In genomic region chr18:13606589-13607254, GRCh38 we compare ENCODE assay signal across 29 cellular contexts.
DNase-seq lines count a peak whose midpoint lies in the region; ATAC-seq, FAIRE-seq and TF ChIP-seq lines count a peak whose summit lies in the region.
"Had no signal": no experiment of that assay in that cellular context is flagged by ENCODE, and none has a peak within 500 bp of the region (broad histone marks: within the 10 kb centered on the region; RNA-seq: fewer than 3 reads in every experiment).

No MANE protein-coding gene starts in this region.

- H2AFZ ChIP-seq in KMS-11 (ENCODE audit: low read depth) = no peak overlapping the region
- H2AFZ ChIP-seq: GM23248 had no signal

- peak overlapping the region; percentile 40 for H3K27ac Mint-ChIP-seq in activated CD8-positive, alpha-beta memory T cell treated with anti-CD3 and anti-CD28 coated beads, Interleukin-2, amount 10 ng/mL, durations not matched to agents 7 days and 5 days
- H3K27ac Mint-ChIP-seq: type B pancreatic cell had no signal

- H3K4me1 Mint-ChIP-seq in activated CD8-positive, alpha-beta memory T cell treated with anti-CD3 and anti-CD28 coated beads, Interleukin-2, amount 10 ng/mL, durations not matched to agents 7 days and 5 days = peaks cover 63% of the 10 kb centered on the region

- no peak overlapping the region for H3K4me3 ChIP-seq in KMS-11 (IDR thresholded peaks at IDR 0.05; ENCODE audit: insufficient read depth, low read depth, low read length)
- H3K4me3 ChIP-seq: breast epithelium, GM23248, MG63 had no signal

- no peaks in the 10 kb centered on the region for H3K79me2 ChIP-seq in KMS-11 (ENCODE audit: insufficient read depth, low read depth)

- peak; percentile 44 for DNase-seq in activated CD8-positive, alpha-beta memory T cell treated with anti-CD3 and anti-CD28 coated beads, Interleukin-2, amount 10 ng/mL, durations not matched to agents 7 days and 5 days
- no peak for DNase-seq in activated CD8-positive, alpha-beta memory T cell treated with anti-CD3 and anti-CD28 coated beads, Interleukin-2, amount 50 U/mL, for 4 hours
- no peak for DNase-seq in NCI-H82 treated with DMSO at 0.1 percent for 48 hours (lab: John Stamatoyannopoulos, UW; ENCODE audit: unreplicated experiment)
- no peak for DNase-seq in foreskin keratinocyte
- no peak for DNase-seq in stimulated activated CD4-positive, alpha-beta T cell treated with anti-CD3 and anti-CD28 coated beads, Interleukin-4, amount 100 ng/mL, for 4 hours
- DNase-seq: activated CD8-positive, alpha-beta memory T cell treated with anti-CD3 and anti-CD28 coated beads for 24 hours; activated naive CD4-positive, alpha-beta T cell; activated T-cell treated with anti-CD3 and anti-CD28 coated beads, Interleukin-2, amount 50 U/mL, for 4 hours; amniotic stem cell; DMS53; effector memory CD4-positive, alpha-beta T cell; GF-D8; GM23248; islet precursor cell; MG63; NCI-H1417 treated with DMSO at 0.1 percent for 48 hours; NCI-H510A treated with DMSO at 0.1 percent for 48 hours; NK-92 treated with Interleukin-12 subunit alpha and Interleukin-12 subunit beta, amount 100 ng/mL, for 24 hours; posterior cingulate gyrus; SHP77 treated with DMSO at 0.1 percent for 48 hours; stimulated activated CD8-positive, alpha-beta memory T cell treated with anti-CD3 and anti-CD28 coated beads, Interleukin-4, amount 100 ng/mL, for 48 hours had no signal

- CTCF ChIA-PET in activated CD8-positive, alpha-beta memory T cell treated with anti-CD3 and anti-CD28 coated beads, Interleukin-2, amount 10 ng/mL, durations not matched to agents 7 days and 5 days (lab: Charles Lee) = interaction anchor here (0.7 to 1.9 kb wide), 6 partner anchors 8 to 45 kb away, joined by 3 to 6 read pairs (median 4); no protein-coding TSS in a partner anchor

- H3K36me3 ChIP-seq in KMS-11 (ENCODE audit: insufficient read depth) = no peaks in the 10 kb centered on the region
- H3K36me3 ChIP-seq: breast epithelium, MG63 had no signal

- peak overlapping the region; percentile 19; the same call in 1 of the 2 replicates for H3K27ac ChIP-seq in KMS-11
- no peak overlapping the region for H3K27ac ChIP-seq in foreskin keratinocyte
- H3K27ac ChIP-seq: breast epithelium, GM23248 had no signal

- no peaks in the 10 kb centered on the region for H3K9me3 Mint-ChIP-seq in activated CD8-positive, alpha-beta memory T cell treated with anti-CD3 and anti-CD28 coated beads, Interleukin-2, amount 10 ng/mL, durations not matched to agents 7 days and 5 days (ENCODE audit: low read depth)
- H3K9me3 Mint-ChIP-seq: activated T-cell treated with anti-CD3 and anti-CD28 coated beads, Interleukin-2, amount 50 U/mL, for 4 hours; neural crest cell; type B pancreatic cell had no signal

- TF ChIP-seq CTCF in KMS-11 (conservative IDR thresholded peaks at IDR 0.05; ENCODE audit: low read depth, low read length) (no peak), foreskin keratinocyte (conservative IDR thresholded peaks at IDR 0.05) (no peak)

- H3K27me3 ChIP-seq in KMS-11 (ENCODE audit: insufficient read depth, low read depth) (no peaks in the 10 kb centered on the region), foreskin keratinocyte (peaks cover 14% of the 10 kb centered on the region)
- H3K27me3 ChIP-seq: breast epithelium had no signal

- ATAC-seq in activated CD8-positive, alpha-beta memory T cell treated with anti-CD3 and anti-CD28 coated beads, Interleukin-2, amount 10 ng/mL, durations not matched to agents 7 days and 5 days = no peak
- ATAC-seq in HG03097 (IDR thresholded peaks at IDR 0.05; ENCODE audit: low FRiP score, unreplicated experiment) (no peak), foreskin keratinocyte (no peak)
- ATAC-seq: activated T-cell treated with anti-CD3 and anti-CD28 coated beads, Interleukin-2, amount 50 U/mL, for 4 hours; sciatic nerve had no signal

- H3K36me3 Mint-ChIP-seq in activated CD8-positive, alpha-beta memory T cell treated with anti-CD3 and anti-CD28 coated beads, Interleukin-2, amount 10 ng/mL, durations not matched to agents 7 days and 5 days = peaks cover 7% of the 10 kb centered on the region
- H3K36me3 Mint-ChIP-seq: type B pancreatic cell had no signal

- H3K4me1 ChIP-seq in KMS-11 (ENCODE audit: low read depth, poor library complexity, severe bottlenecking) (peaks cover 47% of the 10 kb centered on the region), foreskin keratinocyte (no peaks in the 10 kb centered on the region)

- H3K4me2 ChIP-seq in KMS-11 = peak overlapping the region; percentile 87

- FAIRE-seq in endometrium (lab: Jason Lieb, UNC) = peak; percentile 94
- FAIRE-seq: colon had no signal

- H3K4me3 Mint-ChIP-seq in activated CD8-positive, alpha-beta memory T cell treated with anti-CD3 and anti-CD28 coated beads, Interleukin-2, amount 10 ng/mL, durations not matched to agents 7 days and 5 days = no peak overlapping the region
- H3K4me3 Mint-ChIP-seq: activated T-cell treated with anti-CD3 and anti-CD28 coated beads, Interleukin-2, amount 50 U/mL, for 4 hours; neural crest cell; type B pancreatic cell had no signal

- no peaks in the 10 kb centered on the region for H3K27me3 Mint-ChIP-seq in activated CD8-positive, alpha-beta memory T cell treated with anti-CD3 and anti-CD28 coated beads, Interleukin-2, amount 10 ng/mL, durations not matched to agents 7 days and 5 days

- no peaks in the 10 kb centered on the region for H4K20me1 ChIP-seq in KMS-11 (ENCODE audit: insufficient read depth)

- H3K9ac ChIP-seq in KMS-11 = no peak overlapping the region
- H3K9ac ChIP-seq: GM23248 had no signal
